ENCODE assay signal across 17 cellular contexts in the genomic region with DNA sequence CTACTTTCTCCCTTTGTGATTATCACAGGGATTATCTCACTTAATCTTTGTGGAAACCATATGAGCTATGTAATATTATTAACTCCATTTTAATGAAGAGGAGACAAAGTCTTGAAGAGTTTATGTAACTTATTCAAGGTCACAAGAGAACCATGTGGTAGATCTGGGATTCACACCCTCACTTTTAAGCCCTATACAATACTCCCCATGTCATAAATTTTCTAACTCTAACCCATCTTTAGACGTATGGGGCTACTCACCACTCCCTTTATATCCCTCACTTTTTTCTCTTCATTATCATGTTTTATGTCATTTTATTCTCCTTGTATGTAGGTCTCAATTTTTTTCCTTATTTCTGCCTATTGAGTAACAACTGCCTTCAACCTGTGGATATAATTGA.
A peak's percentile ranks its signal among the peaks of the same experiment; 100 is the strongest.
DNase-seq lines count a peak whose midpoint lies in the region; ATAC-seq lines count a peak whose summit lies in the region.
"Had no signal": no experiment of that assay in that cellular context is flagged by ENCODE, and none has a peak within 500 bp of the region (broad histone marks: within the 10 kb centered on the region; RNA-seq: fewer than 3 reads in every experiment).

No MANE protein-coding gene starts in this region.

- DNase-seq in T-helper 1 cell (no peak), activated T-cell treated with anti-CD3 and anti-CD28 coated beads for 4 hours (no peak), immature natural killer cell (peak in 2 of 3 donors; percentile 3 to 29), NCI-H2107 treated with DMSO at 0.1 percent for 48 hours (lab: John Stamatoyannopoulos, UW; ENCODE audit: unreplicated experiment) (no peak)
- DNase-seq in activated T-cell treated with anti-CD3 and anti-CD28 coated beads, Interleukin-2, amount 50 U/mL, for 4 hours = no peak
- DNase-seq in activated CD8-positive, alpha-beta T cell treated with anti-CD3 and anti-CD28 coated beads, Interleukin-2, amount 10 ng/mL, durations not matched to agents 7 days and 5 days = no peak
- DNase-seq: AML-193, DMS79 treated with DMSO at 0.1 percent for 48 hours, NCI-H1417, NCI-H187, NCI-H2107, NCI-H226, NCI-H524, PC-3, RPMI8226 had no signal

- peak in 1 of 2 donors; percentile 5 for ATAC-seq in activated T-cell treated with anti-CD3 and anti-CD28 coated beads, Interleukin-2, amount 50 U/mL, for 4 hours
- ATAC-seq in activated CD8-positive, alpha-beta T cell treated with anti-CD3 and anti-CD28 coated beads, Interleukin-2, amount 10 ng/mL, durations not matched to agents 7 days and 5 days = no peak
- ATAC-seq in HG02610 (IDR thresholded peaks at IDR 0.05; ENCODE audit: unreplicated experiment) = no peak
- ATAC-seq: PC-3 had no signal

- H3K27me3 Mint-ChIP-seq in T-helper 1 cell treated with Interleukin-12 subunit alpha and Interleukin-12 subunit beta and Interleukin-4 antibody, amounts not matched to agents 30 μg/mL and 1 μg/mL, for 36 hours (ENCODE audit: low read depth) = no peaks in the 10 kb centered on the region
- peaks cover 2% of the 10 kb centered on the region for H3K27me3 Mint-ChIP-seq in activated T-cell treated with anti-CD3 and anti-CD28 coated beads, Interleukin-2, amount 50 U/mL, for 4 hours (ENCODE audit: low read depth)
- H3K27me3 Mint-ChIP-seq in activated CD8-positive, alpha-beta T cell treated with anti-CD3 and anti-CD28 coated beads, Interleukin-2, amount 10 ng/mL, durations not matched to agents 7 days and 5 days (ENCODE audit: low read depth) = no peaks in the 10 kb centered on the region
- H3K27me3 Mint-ChIP-seq in immature natural killer cell (ENCODE audit: low read depth in 3 of 3) = peaks cover 0 to 3% (median 2%) of the 10 kb centered on the region in 3 donors

- peak overlapping the region; percentile 12 for H3K4me3 Mint-ChIP-seq in T-helper 1 cell treated with Interleukin-12 subunit alpha and Interleukin-12 subunit beta and Interleukin-4 antibody, amounts not matched to agents 30 μg/mL and 1 μg/mL, for 36 hours
- peak overlapping the region; percentile 46 for H3K4me3 Mint-ChIP-seq in activated T-cell treated with anti-CD3 and anti-CD28 coated beads, Interleukin-2, amount 50 U/mL, for 4 hours
- H3K4me3 Mint-ChIP-seq in activated CD8-positive, alpha-beta T cell treated with anti-CD3 and anti-CD28 coated beads, Interleukin-2, amount 10 ng/mL, durations not matched to agents 7 days and 5 days = no peak overlapping the region
- peak overlapping the region; percentile 10 to 69 (median 23) for H3K4me3 Mint-ChIP-seq in immature natural killer cell

- peaks cover 35% of the 10 kb centered on the region for H3K4me1 Mint-ChIP-seq in T-helper 1 cell treated with Interleukin-12 subunit alpha and Interleukin-12 subunit beta and Interleukin-4 antibody, amounts not matched to agents 30 μg/mL and 1 μg/mL, for 36 hours (ENCODE audit: low read depth)
- peaks cover 22% of the 10 kb centered on the region for H3K4me1 Mint-ChIP-seq in activated T-cell treated with anti-CD3 and anti-CD28 coated beads, Interleukin-2, amount 50 U/mL, for 4 hours (ENCODE audit: low read depth)
- H3K4me1 Mint-ChIP-seq in activated CD8-positive, alpha-beta T cell treated with anti-CD3 and anti-CD28 coated beads, Interleukin-2, amount 10 ng/mL, durations not matched to agents 7 days and 5 days (ENCODE audit: low read depth) = peaks cover 18% of the 10 kb centered on the region
- peaks cover 32 to 48% of the 10 kb centered on the region in 2 donors for H3K4me1 Mint-ChIP-seq in immature natural killer cell

- H3K27ac Mint-ChIP-seq in T-helper 1 cell treated with Interleukin-12 subunit alpha and Interleukin-12 subunit beta and Interleukin-4 antibody, amounts not matched to agents 30 μg/mL and 1 μg/mL, for 36 hours = peak overlapping the region; percentile 90
- H3K27ac Mint-ChIP-seq in activated CD8-positive, alpha-beta T cell treated with anti-CD3 and anti-CD28 coated beads, Interleukin-2, amount 10 ng/mL, durations not matched to agents 7 days and 5 days = peak overlapping the region; percentile 25
- H3K27ac Mint-ChIP-seq in immature natural killer cell = peak overlapping the region in 5 of 6 donors; percentile 15 to 82 (median 71)

- CTCF ChIA-PET in activated CD8-positive, alpha-beta T cell treated with anti-CD3 and anti-CD28 coated beads, Interleukin-2, amount 10 ng/mL, durations not matched to agents 7 days and 5 days (lab: Charles Lee) = interaction anchor here (0.6 to 2.0 kb wide), 6 partner anchors 43 to 602 kb away, joined by 3 to 7 read pairs (median 4); no protein-coding TSS in a partner anchor

- POLR2A ChIA-PET in activated CD8-positive, alpha-beta T cell treated with anti-CD3 and anti-CD28 coated beads, Interleukin-2, amount 10 ng/mL, durations not matched to agents 7 days and 5 days (lab: Charles Lee) = interaction anchor here (1.2 kb wide), 1 partner anchor 12 kb away, joined by 5 read pairs; no protein-coding TSS in a partner anchor

- peaks cover 25% of the 10 kb centered on the region for H3K36me3 Mint-ChIP-seq in T-helper 1 cell treated with Interleukin-12 subunit alpha and Interleukin-12 subunit beta and Interleukin-4 antibody, amounts not matched to agents 30 μg/mL and 1 μg/mL, for 36 hours (ENCODE audit: low read depth)
- no peaks in the 10 kb centered on the region for H3K36me3 Mint-ChIP-seq in activated T-cell treated with anti-CD3 and anti-CD28 coated beads, Interleukin-2, amount 50 U/mL, for 4 hours (ENCODE audit: insufficient read depth)
- H3K36me3 Mint-ChIP-seq in activated CD8-positive, alpha-beta T cell treated with anti-CD3 and anti-CD28 coated beads, Interleukin-2, amount 10 ng/mL, durations not matched to agents 7 days and 5 days (ENCODE audit: low read depth) = peaks cover 15% of the 10 kb centered on the region
- no peaks in the 10 kb centered on the region for H3K36me3 Mint-ChIP-seq in immature natural killer cell

- peaks cover 38% of the 10 kb centered on the region for H3K9me3 Mint-ChIP-seq in T-helper 1 cell treated with Interleukin-12 subunit alpha and Interleukin-12 subunit beta and Interleukin-4 antibody, amounts not matched to agents 30 μg/mL and 1 μg/mL, for 36 hours
- no peaks in the 10 kb centered on the region for H3K9me3 Mint-ChIP-seq in activated T-cell treated with anti-CD3 and anti-CD28 coated beads, Interleukin-2, amount 50 U/mL, for 4 hours
- peaks cover 5% of the 10 kb centered on the region for H3K9me3 Mint-ChIP-seq in activated CD8-positive, alpha-beta T cell treated with anti-CD3 and anti-CD28 coated beads, Interleukin-2, amount 10 ng/mL, durations not matched to agents 7 days and 5 days (ENCODE audit: insufficient read depth)
- H3K9me3 Mint-ChIP-seq in immature natural killer cell = no peaks in the 10 kb centered on the region

Comparison
In these comparisons a context has a peak if more than half of its experiments do, and no peak if none do; other contexts are left out.
1. H3K27ac Mint-ChIP-seq: peak in every context shown above with its lines; median percentile 90 in T-helper 1 cell treated with Interleukin-12 subunit alpha and Interleukin-12 subunit beta and Interleukin-4 antibody, amounts not matched to agents 30 μg/mL and 1 μg/mL, for 36 hours; 71 in immature natural killer cell; 25 in activated CD8-positive, alpha-beta T cell treated with anti-CD3 and anti-CD28 coated beads, Interleukin-2, amount 10 ng/mL, durations not matched to agents 7 days and 5 days.
2. DNase-seq: peak in immature natural killer cell (2 of 3); none in T-helper 1 cell (0 of 5), activated T-cell treated with anti-CD3 and anti-CD28 coated beads, Interleukin-2, amount 50 U/mL, for 4 hours (single experiment), activated T-cell treated with anti-CD3 and anti-CD28 coated beads for 4 hours (single experiment), activated CD8-positive, alpha-beta T cell treated with anti-CD3 and anti-CD28 coated beads, Interleukin-2, amount 10 ng/mL, durations not matched to agents 7 days and 5 days (single experiment) and NCI-H2107 treated with DMSO at 0.1 percent for 48 hours (single experiment).